In genomic region chr12:27555928-27556778, GRCh38 we compare ENCODE assay signal across 10 cellular contexts.
DNase-seq lines count a peak whose midpoint lies in the region; TF ChIP-seq lines count a peak whose summit lies in the region.
"Had no signal": no experiment of that assay in that cellular context is flagged by ENCODE, and none has a peak within 500 bp of the region (broad histone marks: within the 10 kb centered on the region; RNA-seq: fewer than 3 reads in every experiment).

No MANE protein-coding gene starts in this region.

- peaks cover 28% of the 10 kb centered on the region for H3K4me1 ChIP-seq in rectal smooth muscle tissue (ENCODE audit: control insufficient read depth, insufficient read depth, low read length)

- no peak for TF ChIP-seq CTCF in GM13976 (IDR thresholded peaks at IDR 0.05; ENCODE audit: borderline replicate concordance, control extremely low read depth, extremely low read depth, insufficient read depth, missing control alignments)

- DNase-seq in GM13976 (ENCODE audit: low spot score), result peak; percentile 41
- peak; percentile 9 for DNase-seq in NOMO-1 treated with dmso at 0.1 percent for 144 hours (lab: John Stamatoyannopoulos, UW; ENCODE audit: unreplicated experiment)
- peak; percentile 66 for DNase-seq in fibroblast of gingiva (ENCODE audit: low read depth)
- DNase-seq in iPS-NIHi11 (ENCODE audit: low spot score), result no peak
- no peak for DNase-seq in HuH-7.5 (ENCODE audit: low spot score)
- DNase-seq in NCI-H69 (lab: John Stamatoyannopoulos, UW), result no peak
- DNase-seq in NCI-H1930 (lab: John Stamatoyannopoulos, UW), result no peak
- DNase-seq: DMS79 had no signal

- no peaks in the 10 kb centered on the region for H3K36me3 ChIP-seq in rectal smooth muscle tissue (ENCODE audit: control insufficient read depth, insufficient read depth, low read length)
- H3K36me3 ChIP-seq: SJSA1 had no signal

- H3K9ac ChIP-seq in rectal smooth muscle tissue (ENCODE audit: low read length), result no peak overlapping the region

- H3K4me3 ChIP-seq in rectal smooth muscle tissue (ENCODE audit: low read length), result no peak overlapping the region
- H3K4me3 ChIP-seq: SJSA1 had no signal

- H3K27me3 ChIP-seq in rectal smooth muscle tissue (ENCODE audit: control insufficient read depth, insufficient read depth, low read length), result no peaks in the 10 kb centered on the region
- H3K27me3 ChIP-seq: SJSA1 had no signal

- peak overlapping the region; percentile 69 for H3K27ac ChIP-seq in rectal smooth muscle tissue (ENCODE audit: low read depth, low read length)
- H3K27ac ChIP-seq: SJSA1 had no signal

- in situ Hi-C loops in GM13976 (cut with MboI; ENCODE audit: low sequenced_read_pairs, unreplicated experiment), result no loop called here

Comparison
In these comparisons a context has a peak if more than half of its experiments do, and no peak if none do; other contexts are left out.
1. DNase-seq: peak in GM13976 (single experiment), NOMO-1 treated with dmso at 0.1 percent for 144 hours (single experiment) and fibroblast of gingiva (single experiment); none in iPS-NIHi11 (single experiment), HuH-7.5 (single experiment), NCI-H69 (single experiment) and NCI-H1930 (0 of 2).